7 cellular contexts compared by ENCODE assay signal in genomic region chr12:7918268-7918590, GRCh38. TPM values are rescaled to one million over a fixed set of nuclear protein-coding genes. Genes with fewer than 3 reads are reported as not detected.
"Had no signal": no experiment of that assay in that cellular context is flagged by ENCODE, and none has a peak within 500 bp of the region (broad histone marks: within the 10 kb centered on the region; RNA-seq: fewer than 3 reads in every experiment).

No MANE protein-coding gene starts in this region.

RNA-seq across cellular contexts. Expression of gene SLC2A14, which starts 45.5 kb away (rescaled TPM):
- total RNA-seq: endothelial cell of umbilical vein, epithelial cell of proximal tubule, left ventricle myocardium inferior, myocyte, right atrium auricular region, stomach had no signal
- polyA plus RNA-seq: endothelial cell of umbilical vein, heart right ventricle had no signal
